In genomic region chr1:230569201-230569600, GRCh38 we compare ENCODE assay signal across 22 cellular contexts.
"Had no signal": no experiment of that assay in that cellular context is flagged by ENCODE, and none has a peak within 500 bp of the region (broad histone marks: within the 10 kb centered on the region; RNA-seq: fewer than 3 reads in every experiment).

No MANE protein-coding gene starts in this region.

- FAIRE-seq: keratinocyte, urothelium cell line had no signal

- H3K4me3 Mint-ChIP-seq: naive thymus-derived CD8-positive, alpha-beta T cell; nephron progenitor cell; stimulated activated effector memory CD8-positive, alpha-beta T cell treated with anti-CD3 and anti-CD28 coated beads, Interleukin-12 subunit alpha, Interleukin-12 subunit beta, amount 100 ng/mL, for 72 hours; stimulated activated naive CD8-positive, alpha-beta T cell treated with anti-CD3 and anti-CD28 coated beads, Interleukin-15, Interleukin-2, amounts not matched to agents 100 ng/mL and 50 ng/mL, for 24 hours had no signal

- DNase-seq: heart left ventricle; kidney glomerular epithelial cell; left cardiac atrium; lower lobe of right lung; mesenchymal stem cell; naive thymus-derived CD8-positive, alpha-beta T cell; nephron progenitor cell; ovary; retina; right cardiac atrium; stimulated activated CD4-positive, alpha-beta T cell treated with anti-CD3 and anti-CD28 coated beads, Interleukin-4, amount 100 ng/mL, for 24 hours; stimulated activated naive CD4-positive, alpha-beta T cell; tibial artery; upper lobe of right lung had no signal

- H3K4me1 ChIP-seq: prostate gland, suprapubic skin, tibial artery had no signal

- H3K4me3 ChIP-seq: heart left ventricle, lower lobe of right lung, ovary, prostate gland, skin epidermis, suprapubic skin, thoracic aorta, tibial artery, upper lobe of right lung had no signal

- H3K9me3 Mint-ChIP-seq: naive thymus-derived CD8-positive, alpha-beta T cell; nephron progenitor cell; stimulated activated effector memory CD8-positive, alpha-beta T cell treated with anti-CD3 and anti-CD28 coated beads, Interleukin-12 subunit alpha, Interleukin-12 subunit beta, amount 100 ng/mL, for 72 hours; stimulated activated naive CD8-positive, alpha-beta T cell treated with anti-CD3 and anti-CD28 coated beads, Interleukin-15, Interleukin-2, amounts not matched to agents 100 ng/mL and 50 ng/mL, for 24 hours had no signal

- H3K27ac Mint-ChIP-seq: naive thymus-derived CD8-positive, alpha-beta T cell; nephron progenitor cell; stimulated activated effector memory CD8-positive, alpha-beta T cell treated with anti-CD3 and anti-CD28 coated beads, Interleukin-12 subunit alpha, Interleukin-12 subunit beta, amount 100 ng/mL, for 72 hours; stimulated activated naive CD8-positive, alpha-beta T cell treated with anti-CD3 and anti-CD28 coated beads, Interleukin-15, Interleukin-2, amounts not matched to agents 100 ng/mL and 50 ng/mL, for 24 hours had no signal

- H3K27ac ChIP-seq: heart left ventricle, lower lobe of right lung, ovary, prostate gland, skin epidermis, suprapubic skin, thoracic aorta, tibial artery, upper lobe of right lung had no signal

- H3K36me3 ChIP-seq: heart left ventricle, lower lobe of right lung, ovary, prostate gland, suprapubic skin, thoracic aorta, tibial artery, upper lobe of right lung had no signal

- H3K9me3 ChIP-seq: heart left ventricle, lower lobe of right lung, ovary, prostate gland, suprapubic skin, thoracic aorta, tibial artery, upper lobe of right lung had no signal

- H3K36me3 Mint-ChIP-seq: naive thymus-derived CD8-positive, alpha-beta T cell; stimulated activated effector memory CD8-positive, alpha-beta T cell treated with anti-CD3 and anti-CD28 coated beads, Interleukin-12 subunit alpha, Interleukin-12 subunit beta, amount 100 ng/mL, for 72 hours had no signal
